In the genomic region with DNA sequence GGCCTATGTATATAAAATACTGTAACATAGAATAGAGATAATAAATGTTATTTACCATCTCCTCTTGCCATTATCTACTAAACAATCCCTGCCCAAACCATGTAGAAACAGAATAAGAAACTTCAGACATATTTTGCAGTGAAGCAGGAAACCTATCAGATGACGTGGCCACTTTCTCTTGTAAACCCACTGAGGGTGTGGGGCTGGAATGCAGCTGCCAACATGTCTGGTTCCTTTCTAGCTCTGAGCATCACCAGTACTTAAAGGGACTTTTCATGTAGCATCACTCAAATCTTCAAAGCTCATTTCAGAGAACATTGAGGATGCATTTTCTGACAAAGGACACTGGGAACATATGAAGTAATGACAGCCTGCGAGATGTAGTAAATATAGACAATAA, we compare ENCODE assay signal across 1 cellular context.
TF ChIP-seq lines count a peak whose summit lies in the region.

No MANE protein-coding gene starts in this region.

TF ChIP-seq in GM12878, 131 proteins besides CTCF, POLR2A, EP300 and RAD21 (continued from another document):
- TF ChIP-seq, protein P1, sequence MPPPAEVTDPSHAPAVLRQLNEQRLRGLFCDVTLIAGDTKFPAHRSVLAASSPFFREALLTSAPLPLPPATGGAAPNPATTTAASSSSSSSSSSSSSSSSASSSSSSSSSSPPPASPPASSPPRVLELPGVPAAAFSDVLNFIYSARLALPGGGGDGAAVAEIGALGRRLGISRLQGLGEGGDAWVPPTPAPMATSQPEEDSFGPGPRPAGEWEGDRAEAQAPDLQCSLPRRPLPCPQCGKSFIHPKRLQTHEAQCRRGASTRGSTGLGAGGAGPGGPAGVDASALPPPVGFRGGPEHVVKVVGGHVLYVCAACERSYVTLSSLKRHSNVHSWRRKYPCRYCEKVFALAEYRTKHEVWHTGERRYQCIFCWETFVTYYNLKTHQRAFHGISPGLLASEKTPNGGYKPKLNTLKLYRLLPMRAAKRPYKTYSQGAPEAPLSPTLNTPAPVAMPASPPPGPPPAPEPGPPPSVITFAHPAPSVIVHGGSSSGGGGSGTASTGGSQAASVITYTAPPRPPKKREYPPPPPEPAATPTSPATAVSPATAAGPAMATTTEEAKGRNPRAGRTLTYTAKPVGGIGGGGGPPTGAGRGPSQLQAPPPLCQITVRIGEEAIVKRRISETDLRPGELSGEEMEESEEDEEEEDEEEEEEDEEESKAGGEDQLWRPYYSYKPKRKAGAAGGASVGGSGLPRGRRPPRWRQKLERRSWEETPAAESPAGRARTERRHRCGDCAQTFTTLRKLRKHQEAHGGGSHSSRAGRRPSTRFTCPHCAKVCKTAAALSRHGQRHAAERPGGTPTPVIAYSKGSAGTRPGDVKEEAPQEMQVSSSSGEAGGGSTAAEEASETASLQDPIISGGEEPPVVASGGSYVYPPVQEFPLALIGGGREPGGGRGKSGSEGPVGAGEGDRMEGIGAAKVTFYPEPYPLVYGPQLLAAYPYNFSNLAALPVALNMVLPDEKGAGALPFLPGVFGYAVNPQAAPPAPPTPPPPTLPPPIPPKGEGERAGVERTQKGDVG (CRISPR knock-in tag; IDR thresholded peaks at IDR 0.05) = no peak
- TF ChIP-seq SMAD5 (IDR thresholded peaks at IDR 0.05; ENCODE audit: low read depth) = no peak
- TF ChIP-seq CBX5 (IDR thresholded peaks at IDR 0.05; ENCODE audit: low read depth) = 0 out of 2 replicates have a peak, but pooled peaks have one; percentile 61
- TF ChIP-seq TAF1 (IDR thresholded peaks at IDR 0.05; ENCODE audit: borderline replicate concordance, low read depth, low read length) = no peak
- TF ChIP-seq NR2F1 (conservative IDR thresholded peaks at IDR 0.05) = no peak
- no peak for TF ChIP-seq ZNF24 (IDR thresholded peaks at IDR 0.05)
- TF ChIP-seq, protein P2, sequence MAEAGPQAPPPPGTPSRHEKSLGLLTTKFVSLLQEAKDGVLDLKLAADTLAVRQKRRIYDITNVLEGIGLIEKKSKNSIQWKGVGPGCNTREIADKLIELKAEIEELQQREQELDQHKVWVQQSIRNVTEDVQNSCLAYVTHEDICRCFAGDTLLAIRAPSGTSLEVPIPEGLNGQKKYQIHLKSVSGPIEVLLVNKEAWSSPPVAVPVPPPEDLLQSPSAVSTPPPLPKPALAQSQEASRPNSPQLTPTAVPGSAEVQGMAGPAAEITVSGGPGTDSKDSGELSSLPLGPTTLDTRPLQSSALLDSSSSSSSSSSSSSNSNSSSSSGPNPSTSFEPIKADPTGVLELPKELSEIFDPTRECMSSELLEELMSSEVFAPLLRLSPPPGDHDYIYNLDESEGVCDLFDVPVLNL (IDR thresholded peaks at IDR 0.05; ENCODE audit: low read depth, low read length) = no peak
- 0 out of 2 replicates have a peak, but pooled peaks have one; percentile 25 for TF ChIP-seq CREM (IDR thresholded peaks at IDR 0.05; ENCODE audit: low read depth)
- TF ChIP-seq, protein P3, sequence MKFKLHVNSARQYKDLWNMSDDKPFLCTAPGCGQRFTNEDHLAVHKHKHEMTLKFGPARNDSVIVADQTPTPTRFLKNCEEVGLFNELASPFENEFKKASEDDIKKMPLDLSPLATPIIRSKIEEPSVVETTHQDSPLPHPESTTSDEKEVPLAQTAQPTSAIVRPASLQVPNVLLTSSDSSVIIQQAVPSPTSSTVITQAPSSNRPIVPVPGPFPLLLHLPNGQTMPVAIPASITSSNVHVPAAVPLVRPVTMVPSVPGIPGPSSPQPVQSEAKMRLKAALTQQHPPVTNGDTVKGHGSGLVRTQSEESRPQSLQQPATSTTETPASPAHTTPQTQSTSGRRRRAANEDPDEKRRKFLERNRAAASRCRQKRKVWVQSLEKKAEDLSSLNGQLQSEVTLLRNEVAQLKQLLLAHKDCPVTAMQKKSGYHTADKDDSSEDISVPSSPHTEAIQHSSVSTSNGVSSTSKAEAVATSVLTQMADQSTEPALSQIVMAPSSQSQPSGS (IDR thresholded peaks at IDR 0.05; ENCODE audit: low read length) = peak; percentile 72
- no peak for TF ChIP-seq ZNF622 (IDR thresholded peaks at IDR 0.05)
- TF ChIP-seq ZBED1 (IDR thresholded peaks at IDR 0.05; ENCODE audit: borderline replicate concordance) = no peak
- TF ChIP-seq YY1 (IDR thresholded peaks at IDR 0.05; ENCODE audit: low read depth, low read length) = peak; percentile 42; the same call in 1 of the 2 replicates
- TF ChIP-seq CHD4 (IDR thresholded peaks at IDR 0.05) = no peak
- no peak for TF ChIP-seq GATAD2B (conservative IDR thresholded peaks at IDR 0.05; ENCODE audit: low read depth)
- TF ChIP-seq SMC3 (IDR thresholded peaks at IDR 0.05; ENCODE audit: borderline replicate concordance, low read length) = no peak
- TF ChIP-seq, protein P4, sequence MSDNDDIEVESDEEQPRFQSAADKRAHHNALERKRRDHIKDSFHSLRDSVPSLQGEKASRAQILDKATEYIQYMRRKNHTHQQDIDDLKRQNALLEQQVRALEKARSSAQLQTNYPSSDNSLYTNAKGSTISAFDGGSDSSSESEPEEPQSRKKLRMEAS (IDR thresholded peaks at IDR 0.05; ENCODE audit: low read depth, low read length) = no peak
- no peak for TF ChIP-seq YBX1 (IDR thresholded peaks at IDR 0.05)
- no peak for TF ChIP-seq SIX5 (IDR thresholded peaks at IDR 0.05; ENCODE audit: low read depth, low read length, severe bottlenecking)
- TF ChIP-seq JUND (IDR thresholded peaks at IDR 0.05; ENCODE audit: low read depth, low read length) = no peak
- TF ChIP-seq, protein P5, sequence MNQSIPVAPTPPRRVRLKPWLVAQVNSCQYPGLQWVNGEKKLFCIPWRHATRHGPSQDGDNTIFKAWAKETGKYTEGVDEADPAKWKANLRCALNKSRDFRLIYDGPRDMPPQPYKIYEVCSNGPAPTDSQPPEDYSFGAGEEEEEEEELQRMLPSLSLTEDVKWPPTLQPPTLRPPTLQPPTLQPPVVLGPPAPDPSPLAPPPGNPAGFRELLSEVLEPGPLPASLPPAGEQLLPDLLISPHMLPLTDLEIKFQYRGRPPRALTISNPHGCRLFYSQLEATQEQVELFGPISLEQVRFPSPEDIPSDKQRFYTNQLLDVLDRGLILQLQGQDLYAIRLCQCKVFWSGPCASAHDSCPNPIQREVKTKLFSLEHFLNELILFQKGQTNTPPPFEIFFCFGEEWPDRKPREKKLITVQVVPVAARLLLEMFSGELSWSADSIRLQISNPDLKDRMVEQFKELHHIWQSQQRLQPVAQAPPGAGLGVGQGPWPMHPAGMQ (IDR thresholded peaks at IDR 0.05; ENCODE audit: borderline replicate concordance) = no peak
- TF ChIP-seq RUNX3 (IDR thresholded peaks at IDR 0.05; ENCODE audit: low read length) = peak; percentile 53
- no peak for TF ChIP-seq IKZF2 (IDR thresholded peaks at IDR 0.05)
- TF ChIP-seq, protein P6, sequence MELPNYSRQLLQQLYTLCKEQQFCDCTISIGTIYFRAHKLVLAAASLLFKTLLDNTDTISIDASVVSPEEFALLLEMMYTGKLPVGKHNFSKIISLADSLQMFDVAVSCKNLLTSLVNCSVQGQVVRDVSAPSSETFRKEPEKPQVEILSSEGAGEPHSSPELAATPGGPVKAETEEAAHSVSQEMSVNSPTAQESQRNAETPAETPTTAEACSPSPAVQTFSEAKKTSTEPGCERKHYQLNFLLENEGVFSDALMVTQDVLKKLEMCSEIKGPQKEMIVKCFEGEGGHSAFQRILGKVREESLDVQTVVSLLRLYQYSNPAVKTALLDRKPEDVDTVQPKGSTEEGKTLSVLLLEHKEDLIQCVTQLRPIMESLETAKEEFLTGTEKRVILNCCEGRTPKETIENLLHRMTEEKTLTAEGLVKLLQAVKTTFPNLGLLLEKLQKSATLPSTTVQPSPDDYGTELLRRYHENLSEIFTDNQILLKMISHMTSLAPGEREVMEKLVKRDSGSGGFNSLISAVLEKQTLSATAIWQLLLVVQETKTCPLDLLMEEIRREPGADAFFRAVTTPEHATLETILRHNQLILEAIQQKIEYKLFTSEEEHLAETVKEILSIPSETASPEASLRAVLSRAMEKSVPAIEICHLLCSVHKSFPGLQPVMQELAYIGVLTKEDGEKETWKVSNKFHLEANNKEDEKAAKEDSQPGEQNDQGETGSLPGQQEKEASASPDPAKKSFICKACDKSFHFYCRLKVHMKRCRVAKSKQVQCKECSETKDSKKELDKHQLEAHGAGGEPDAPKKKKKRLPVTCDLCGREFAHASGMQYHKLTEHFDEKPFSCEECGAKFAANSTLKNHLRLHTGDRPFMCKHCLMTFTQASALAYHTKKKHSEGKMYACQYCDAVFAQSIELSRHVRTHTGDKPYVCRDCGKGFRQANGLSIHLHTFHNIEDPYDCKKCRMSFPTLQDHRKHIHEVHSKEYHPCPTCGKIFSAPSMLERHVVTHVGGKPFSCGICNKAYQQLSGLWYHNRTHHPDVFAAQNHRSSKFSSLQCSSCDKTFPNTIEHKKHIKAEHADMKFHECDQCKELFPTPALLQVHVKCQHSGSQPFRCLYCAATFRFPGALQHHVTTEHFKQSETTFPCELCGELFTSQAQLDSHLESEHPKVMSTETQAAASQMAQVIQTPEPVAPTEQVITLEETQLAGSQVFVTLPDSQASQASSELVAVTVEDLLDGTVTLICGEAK (IDR thresholded peaks at IDR 0.05; ENCODE audit: borderline replicate concordance) = no peak
- TF ChIP-seq ETV6 (conservative IDR thresholded peaks at IDR 0.05 in 1 of 2, IDR thresholded peaks at IDR 0.05 in 1 of 2; ENCODE audit: borderline replicate concordance in 1 of 2, low read depth in 1 of 2) = no peak
- TF ChIP-seq NR2C2 (IDR thresholded peaks at IDR 0.05; ENCODE audit: borderline replicate concordance, control insufficient read depth, insufficient read length, low read depth) = no peak
- TF ChIP-seq, protein P7, sequence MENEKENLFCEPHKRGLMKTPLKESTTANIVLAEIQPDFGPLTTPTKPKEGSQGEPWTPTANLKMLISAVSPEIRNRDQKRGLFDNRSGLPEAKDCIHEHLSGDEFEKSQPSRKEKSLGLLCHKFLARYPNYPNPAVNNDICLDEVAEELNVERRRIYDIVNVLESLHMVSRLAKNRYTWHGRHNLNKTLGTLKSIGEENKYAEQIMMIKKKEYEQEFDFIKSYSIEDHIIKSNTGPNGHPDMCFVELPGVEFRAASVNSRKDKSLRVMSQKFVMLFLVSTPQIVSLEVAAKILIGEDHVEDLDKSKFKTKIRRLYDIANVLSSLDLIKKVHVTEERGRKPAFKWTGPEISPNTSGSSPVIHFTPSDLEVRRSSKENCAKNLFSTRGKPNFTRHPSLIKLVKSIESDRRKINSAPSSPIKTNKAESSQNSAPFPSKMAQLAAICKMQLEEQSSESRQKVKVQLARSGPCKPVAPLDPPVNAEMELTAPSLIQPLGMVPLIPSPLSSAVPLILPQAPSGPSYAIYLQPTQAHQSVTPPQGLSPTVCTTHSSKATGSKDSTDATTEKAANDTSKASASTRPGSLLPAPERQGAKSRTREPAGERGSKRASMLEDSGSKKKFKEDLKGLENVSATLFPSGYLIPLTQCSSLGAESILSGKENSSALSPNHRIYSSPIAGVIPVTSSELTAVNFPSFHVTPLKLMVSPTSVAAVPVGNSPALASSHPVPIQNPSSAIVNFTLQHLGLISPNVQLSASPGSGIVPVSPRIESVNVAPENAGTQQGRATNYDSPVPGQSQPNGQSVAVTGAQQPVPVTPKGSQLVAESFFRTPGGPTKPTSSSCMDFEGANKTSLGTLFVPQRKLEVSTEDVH (IDR thresholded peaks at IDR 0.05; ENCODE audit: low read depth, partially characterized antibody) = no peak
